In genomic region chr9:70478963-70479641, GRCh38 we compare ENCODE assay signal across 9 cellular contexts.
DNase-seq lines count a peak whose midpoint lies in the region; ATAC-seq and TF ChIP-seq lines count a peak whose summit lies in the region.
"Had no signal": no experiment of that assay in that cellular context is flagged by ENCODE, and none has a peak within 500 bp of the region (broad histone marks: within the 10 kb centered on the region; RNA-seq: fewer than 3 reads in every experiment).

No MANE protein-coding gene starts in this region.

- no peak overlapping the region for H3K4me2 ChIP-seq in GM23248 (ENCODE audit: unreplicated experiment)
- no peak overlapping the region for H3K4me2 ChIP-seq in smooth muscle cell

- H3K27me3 Mint-ChIP-seq in activated T-cell treated with anti-CD3 and anti-CD28 coated beads, Interleukin-2, amount 50 U/mL, for 4 hours (ENCODE audit: low read depth) = peaks cover 3% of the 10 kb centered on the region

- intact Hi-C loops in gastrocnemius medialis (cut with DNase I; ENCODE audit: low total_unique reads) = no loop called here

- H3K4me1 Mint-ChIP-seq in activated T-cell treated with anti-CD3 and anti-CD28 coated beads, Interleukin-2, amount 50 U/mL, for 4 hours (ENCODE audit: low read depth) = peaks cover 5% of the 10 kb centered on the region
- H3K4me1 Mint-ChIP-seq: stimulated activated naive B cell treated with anti-CD40 and anti-IgM and Interleukin-4, amounts not matched to agents 10 μg/mL and 1 μg/mL and 100 μg/mL, for 72 hours had no signal

- in situ Hi-C loops in GM23248 (cut with MboI) (no loop called here), gastrocnemius medialis (cut with MboI; ENCODE audit: low sequenced_read_pairs in 4 of 4) (no loop called here)

- no peaks in the 10 kb centered on the region for H4K20me1 ChIP-seq in GM23248 (ENCODE audit: insufficient read depth)
- no peaks in the 10 kb centered on the region for H4K20me1 ChIP-seq in smooth muscle cell (ENCODE audit: low read depth)

- H3K9me3 ChIP-seq in GM23248 (ENCODE audit: low read depth) (no peaks in the 10 kb centered on the region), gastrocnemius medialis (no peaks in the 10 kb centered on the region), smooth muscle cell (replicated peaks; ENCODE audit: low read depth) (no peaks in the 10 kb centered on the region)

- H3K4me1 ChIP-seq in GM23248 (ENCODE audit: insufficient read depth) (peaks cover 20% of the 10 kb centered on the region), gastrocnemius medialis (peaks cover 74 to 90% of the 10 kb centered on the region in 2 donors), smooth muscle cell (ENCODE audit: low read depth) (peaks cover 11% of the 10 kb centered on the region)

- no peaks in the 10 kb centered on the region for H3K36me3 ChIP-seq in GM23248 (ENCODE audit: low read depth)
- no peaks in the 10 kb centered on the region for H3K36me3 ChIP-seq in gastrocnemius medialis
- H3K36me3 ChIP-seq in smooth muscle cell (ENCODE audit: low read depth) = no peaks in the 10 kb centered on the region

- H3K79me2 ChIP-seq in GM23248 (ENCODE audit: insufficient read depth) (no peaks in the 10 kb centered on the region), smooth muscle cell (ENCODE audit: low read depth) (no peaks in the 10 kb centered on the region)

- no peaks in the 10 kb centered on the region for H3K9me3 Mint-ChIP-seq in activated T-cell treated with anti-CD3 and anti-CD28 coated beads, Interleukin-2, amount 50 U/mL, for 4 hours
- H3K9me3 Mint-ChIP-seq: stimulated activated naive B cell treated with anti-CD40 and anti-IgM and Interleukin-4, amounts not matched to agents 10 μg/mL and 1 μg/mL and 100 μg/mL, for 72 hours had no signal

- 85% methylated on average over 3 of the region's 3 CpGs for WGBS in GM23248 (ENCODE audit: low coverage in 1 of 2, low lambda C conversion rate in 2 of 2, missing lambda C conversion rate in 2 of 2), 2 experiments
- WGBS in smooth muscle cell (ENCODE audit: low lambda C conversion rate) = 83% methylated on average over 3 of the region's 3 CpGs

- no peaks in the 10 kb centered on the region for H3K9me2 ChIP-seq in GM23248 (ENCODE audit: insufficient read depth)

- ATAC-seq in gastrocnemius medialis = peak; percentile 46 to 62
- no peak for ATAC-seq in activated T-cell treated with anti-CD3 and anti-CD28 coated beads, Interleukin-2, amount 50 U/mL, for 4 hours
- ATAC-seq: stimulated activated naive B cell treated with anti-CD40 and anti-IgM and Interleukin-4, amounts not matched to agents 10 μg/mL and 1 μg/mL and 100 μg/mL, for 72 hours had no signal

- no peak overlapping the region for H3K9ac ChIP-seq in GM23248
- H3K9ac ChIP-seq in smooth muscle cell (ENCODE audit: low read depth) = no peak overlapping the region

- DNase-seq in GM23248 (peak; percentile 27), brain pericyte (ENCODE audit: low read depth, low spot score) (peak; percentile 65), iris pigment epithelial cell (ENCODE audit: low read depth) (peak; percentile 90), gastrocnemius medialis (peak; percentile 80 to 85), smooth muscle cell (lab: John Stamatoyannopoulos, UW; ENCODE audit: unreplicated experiment) (no peak), NCI-H1694 treated with DMSO at 0.1 percent for 48 hours (lab: John Stamatoyannopoulos, UW) (no peak), NCI-H524 treated with DMSO at 0.1 percent for 48 hours (lab: John Stamatoyannopoulos, UW) (no peak)
- DNase-seq in activated T-cell treated with anti-CD3 and anti-CD28 coated beads, Interleukin-2, amount 50 U/mL, for 4 hours = no peak
- DNase-seq: stimulated activated naive B cell treated with anti-CD40 and anti-IgM and Interleukin-4, amounts not matched to agents 10 μg/mL and 1 μg/mL and 100 μg/mL, for 72 hours had no signal

- no peak overlapping the region for H3K4me3 ChIP-seq in GM23248
- peak overlapping the region in 3 of 4 donors; percentile 42 to 45 (median 43) for H3K4me3 ChIP-seq in gastrocnemius medialis
- no peak overlapping the region for H3K4me3 ChIP-seq in smooth muscle cell

- TF ChIP-seq CTCF in gastrocnemius medialis (IDR thresholded peaks at IDR 0.05 in 4 of 5, conservative IDR thresholded peaks at IDR 0.05 in 1 of 5) (no peak), smooth muscle cell (IDR thresholded peaks at IDR 0.05; ENCODE audit: borderline replicate concordance, insufficient read depth, poor library complexity, severe bottlenecking) (no peak)

- H3K27ac ChIP-seq in GM23248 = no peak overlapping the region
- H3K27ac ChIP-seq in gastrocnemius medialis = peak overlapping the region; percentile 97 to 99 (median 98)
- H3K27ac ChIP-seq in smooth muscle cell (ENCODE audit: low read depth) = no peak overlapping the region

- H2AFZ ChIP-seq in GM23248 (peak overlapping the region; percentile 98), smooth muscle cell (ENCODE audit: low read depth) (no peak overlapping the region)

- H3K4me3 Mint-ChIP-seq in activated T-cell treated with anti-CD3 and anti-CD28 coated beads, Interleukin-2, amount 50 U/mL, for 4 hours = no peak overlapping the region
- H3K4me3 Mint-ChIP-seq: stimulated activated naive B cell treated with anti-CD40 and anti-IgM and Interleukin-4, amounts not matched to agents 10 μg/mL and 1 μg/mL and 100 μg/mL, for 72 hours had no signal

- H3K36me3 Mint-ChIP-seq in activated T-cell treated with anti-CD3 and anti-CD28 coated beads, Interleukin-2, amount 50 U/mL, for 4 hours (ENCODE audit: insufficient read depth) = no peaks in the 10 kb centered on the region
- H3K36me3 Mint-ChIP-seq: stimulated activated naive B cell treated with anti-CD40 and anti-IgM and Interleukin-4, amounts not matched to agents 10 μg/mL and 1 μg/mL and 100 μg/mL, for 72 hours had no signal

- TF ChIP-seq POLR2A in gastrocnemius medialis (IDR thresholded peaks at IDR 0.05) = peak; percentile 34 to 67

- H3K27me3 ChIP-seq in GM23248 (replicated peaks; ENCODE audit: insufficient read depth) (no peaks in the 10 kb centered on the region), gastrocnemius medialis (no peaks in the 10 kb centered on the region), smooth muscle cell (ENCODE audit: low read depth) (no peaks in the 10 kb centered on the region)

- H3F3A ChIP-seq in GM23248 (ENCODE audit: insufficient read depth) = peaks cover 22% of the 10 kb centered on the region
- peaks cover 5% of the 10 kb centered on the region for H3F3A ChIP-seq in smooth muscle cell (ENCODE audit: low read depth)

Comparison
In these comparisons a context has a peak if more than half of its experiments do, and no peak if none do; other contexts are left out.
1. DNase-seq: peak in GM23248 (single experiment), brain pericyte (single experiment), iris pigment epithelial cell (single experiment) and gastrocnemius medialis (2 of 2); none in smooth muscle cell (single experiment), NCI-H1694 treated with DMSO at 0.1 percent for 48 hours (single experiment), activated T-cell treated with anti-CD3 and anti-CD28 coated beads, Interleukin-2, amount 50 U/mL, for 4 hours (single experiment) and NCI-H524 treated with DMSO at 0.1 percent for 48 hours (single experiment).
2. H3K27ac ChIP-seq: peak in gastrocnemius medialis (4 of 4); none in GM23248 (single experiment) and smooth muscle cell (single experiment).
3. H3K4me3 ChIP-seq: peak in gastrocnemius medialis (3 of 4); none in GM23248 (single experiment) and smooth muscle cell (single experiment).
4. ATAC-seq: peak in gastrocnemius medialis (2 of 2); none in activated T-cell treated with anti-CD3 and anti-CD28 coated beads, Interleukin-2, amount 50 U/mL, for 4 hours (0 of 2).